Comparison of ENCODE assay signal across 8 cellular contexts in the genomic region with DNA sequence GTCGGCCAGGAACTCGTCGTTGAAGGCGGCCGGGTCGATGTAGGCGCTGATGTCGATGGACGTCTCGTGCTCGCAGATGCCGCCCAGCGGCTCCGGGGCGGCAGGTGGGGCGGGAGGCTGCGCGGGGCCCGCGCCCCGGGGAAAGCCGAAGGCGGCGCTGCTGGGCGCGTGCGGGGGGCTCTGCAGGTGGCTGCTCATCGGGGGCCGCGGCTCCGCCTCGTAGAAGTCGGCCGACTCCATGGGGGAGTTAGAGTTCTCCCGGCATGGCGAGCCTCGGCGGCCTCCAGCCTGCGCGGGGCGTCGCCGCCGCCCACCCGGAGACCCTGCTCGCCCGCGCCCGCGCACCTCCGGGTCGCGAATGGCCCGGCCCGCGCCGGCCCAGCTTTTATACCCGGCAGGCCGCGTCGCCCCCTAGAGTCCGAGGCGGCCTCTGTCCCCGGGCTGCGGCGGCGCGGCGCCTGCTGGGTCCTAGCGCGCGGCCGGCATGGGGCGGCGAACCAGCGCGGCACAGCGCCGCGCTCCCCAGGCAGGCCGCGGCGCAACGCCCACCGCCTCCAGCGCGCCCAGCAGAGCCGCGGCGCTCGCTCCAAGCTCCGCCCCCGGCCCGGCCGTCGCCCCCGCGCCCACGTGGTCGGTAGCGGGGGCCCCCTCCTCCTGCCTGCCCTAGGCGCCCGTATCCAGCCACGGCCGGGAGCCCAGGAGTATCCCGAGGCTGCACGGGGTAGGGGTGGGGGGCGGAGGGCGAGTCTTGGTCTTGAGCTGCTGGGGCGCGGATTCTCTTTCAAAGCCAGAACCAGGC. TPM values are rescaled to one million over a fixed set of nuclear protein-coding genes. Genes with fewer than 3 reads are reported as not detected.
DNase-seq lines count a peak whose midpoint lies in the region; ATAC-seq and TF ChIP-seq lines count a peak whose summit lies in the region.

CEBPA (minus strand) TSS at position 360 of the 799 bp plus-strand sequence; CDS start at position 240, 120 bp downstream.

- ATAC-seq in GM18858 (IDR thresholded peaks at IDR 0.05; ENCODE audit: unreplicated experiment) (peak; percentile 67), HG03097 (IDR thresholded peaks at IDR 0.05; ENCODE audit: low FRiP score, unreplicated experiment) (peak; percentile 55), memory B cell (ENCODE audit: low read depth) (peak; percentile 91)
- ATAC-seq in activated CD8-positive, alpha-beta T cell treated with anti-CD3 and anti-CD28 coated beads for 36 hours = peak; percentile 94

- H3K4me3 Mint-ChIP-seq in activated CD8-positive, alpha-beta T cell treated with anti-CD3 and anti-CD28 coated beads for 36 hours = peak within 1 kb of the TSS; percentile 71
- peak within 1 kb of the TSS; percentile 77 for H3K4me3 Mint-ChIP-seq in memory B cell

- CTCF ChIA-PET in activated CD8-positive, alpha-beta T cell treated with anti-CD3 and anti-CD28 coated beads for 36 hours (lab: Charles Lee) = interaction anchor here (0.7 to 1.8 kb wide), 11 partner anchors 22 to 146 kb away, joined by 3 to 6 read pairs (median 4); no protein-coding TSS in a partner anchor

- in situ Hi-C loops in ACHN (cut with HindIII; ENCODE audit: low pct_ligation_motif_present, low pct_unique_long_range_greater_than_20kb, low sequenced_read_pairs) = no loop called here

- POLR2A ChIA-PET in activated CD8-positive, alpha-beta T cell treated with anti-CD3 and anti-CD28 coated beads for 36 hours (lab: Charles Lee) = interaction anchor here (0.8 to 1.8 kb wide), 4 partner anchors 11 to 81 kb away, joined by 3 to 10 read pairs (median 3); partner anchors contain the start of gene CEBPG

- DNase-seq in ACHN (peak; percentile 77), NCI-H460 (ENCODE audit: extremely low read depth, low read depth) (peak; percentile 78), memory B cell (ENCODE audit: low spot score in 2 of 2) (peak; percentile 45 to 60)
- DNase-seq in activated CD8-positive, alpha-beta T cell treated with anti-CD3 and anti-CD28 coated beads for 36 hours = peak; percentile 70
- peak; percentile 21 to 52 (median 40) for DNase-seq in effector memory CD4-positive, alpha-beta T cell
- DNase-seq in stimulated activated CD4-positive, alpha-beta T cell treated with anti-CD3 and anti-CD28 coated beads, TNF-alpha, amount 100 ng/mL, for 48 hours (ENCODE audit: low read depth in 3 of 3) = peak; percentile 25 to 43 (median 32)

- peak; percentile 33 for TF ChIP-seq CTCF in activated CD8-positive, alpha-beta T cell treated with anti-CD3 and anti-CD28 coated beads for 36 hours (IDR thresholded peaks at IDR 0.05)

- intact Hi-C loops in activated CD8-positive, alpha-beta T cell treated with anti-CD3 and anti-CD28 coated beads for 36 hours (cut with micrococcal nuclease) = no loop called here

- H3K9me3 ChIP-seq in effector memory CD4-positive, alpha-beta T cell (ENCODE audit: control insufficient read depth, low read length) = no peaks in the 10 kb centered on the region

- peaks cover 14% of the 10 kb centered on the region for H3K4me1 ChIP-seq in effector memory CD4-positive, alpha-beta T cell (ENCODE audit: control insufficient read depth, insufficient read depth, low read length, poor library complexity, severe bottlenecking)

- no peaks in the 10 kb centered on the region for H3K36me3 ChIP-seq in effector memory CD4-positive, alpha-beta T cell (ENCODE audit: control insufficient read depth, insufficient read depth, low read length)

- no peaks in the 10 kb centered on the region for H3K4me1 Mint-ChIP-seq in activated CD8-positive, alpha-beta T cell treated with anti-CD3 and anti-CD28 coated beads for 36 hours (ENCODE audit: low read depth)
- peaks cover 4% of the 10 kb centered on the region for H3K4me1 Mint-ChIP-seq in memory B cell

- no peaks in the 10 kb centered on the region for H3K36me3 Mint-ChIP-seq in activated CD8-positive, alpha-beta T cell treated with anti-CD3 and anti-CD28 coated beads for 36 hours (ENCODE audit: low read depth)
- no peaks in the 10 kb centered on the region for H3K36me3 Mint-ChIP-seq in memory B cell

- peak within 1 kb of the TSS; percentile 68 for H3K4me3 ChIP-seq in effector memory CD4-positive, alpha-beta T cell (ENCODE audit: insufficient read depth, low read depth, low read length, poor library complexity, severe bottlenecking)

- H3K9me3 Mint-ChIP-seq in activated CD8-positive, alpha-beta T cell treated with anti-CD3 and anti-CD28 coated beads for 36 hours = no peaks in the 10 kb centered on the region
- no peaks in the 10 kb centered on the region for H3K9me3 Mint-ChIP-seq in memory B cell

- H3K27me3 ChIP-seq in effector memory CD4-positive, alpha-beta T cell (replicated peaks; ENCODE audit: control insufficient read depth, insufficient read depth, low read length, poor library complexity, severe bottlenecking) = peaks cover 26% of the 10 kb centered on the region

- H3K27me3 Mint-ChIP-seq in activated CD8-positive, alpha-beta T cell treated with anti-CD3 and anti-CD28 coated beads for 36 hours = peaks cover 38% of the 10 kb centered on the region
- peaks cover 14% of the 10 kb centered on the region for H3K27me3 Mint-ChIP-seq in memory B cell

- no peak within 1 kb of the TSS for H3K27ac Mint-ChIP-seq in activated CD8-positive, alpha-beta T cell treated with anti-CD3 and anti-CD28 coated beads for 36 hours
- H3K27ac Mint-ChIP-seq in memory B cell = no peak within 1 kb of the TSS

- no peak within 1 kb of the TSS for H3K27ac ChIP-seq in effector memory CD4-positive, alpha-beta T cell (ENCODE audit: insufficient read depth, low read length, poor library complexity, severe bottlenecking)

RNA-seq across cellular contexts. Expression of gene CEBPA, which starts in this region (rescaled TPM):
- total RNA-seq in NCI-H460 (2014; rRNA removed; shearing (Covaris generic)) = 6.3 and 6.5 TPM in 2 replicates
- 6.0 and 6.5 TPM in 2 replicates for polyA plus RNA-seq in NCI-H460 (2014; cell fraction: nucleus; rRNA removed)
- under 1 TPM; 0.34 to 0.45 TPM for total RNA-seq in activated CD8-positive, alpha-beta T cell treated with anti-CD3 and anti-CD28 coated beads for 36 hours

Comparison
In these comparisons a context has a peak if more than half of its experiments do, and no peak if none do; other contexts are left out.
1. Peak in DNase-seq and ATAC-seq in activated CD8-positive, alpha-beta T cell treated with anti-CD3 and anti-CD28 coated beads for 36 hours; RNA of the gene not detected or under 1 TPM.